Comparison of ENCODE assay signal across 28 cellular contexts in the genomic region with DNA sequence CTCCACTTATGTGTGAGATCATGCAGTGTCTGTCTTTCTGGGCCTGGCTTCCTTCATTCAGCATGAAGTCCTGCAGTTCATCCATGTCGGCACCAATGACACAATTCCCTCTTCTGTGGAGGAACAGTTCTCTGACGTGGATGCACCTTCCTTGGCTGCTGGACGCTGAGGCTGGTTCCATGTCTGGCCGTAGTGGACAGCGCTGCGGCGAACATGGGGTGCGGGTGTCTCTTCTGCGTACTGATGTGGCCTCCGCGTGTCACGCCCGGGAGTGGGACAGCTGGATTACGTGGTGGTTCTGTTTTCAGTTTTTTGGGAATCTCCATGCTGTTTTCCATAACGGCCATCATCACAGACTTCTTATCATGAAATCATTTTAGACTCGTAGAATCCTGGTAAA. TPM values are rescaled to one million over a fixed set of nuclear protein-coding genes. Genes with fewer than 3 reads are reported as not detected.
"Had no signal": no experiment of that assay in that cellular context is flagged by ENCODE, and none has a peak within 500 bp of the region (broad histone marks: within the 10 kb centered on the region; RNA-seq: fewer than 3 reads in every experiment).

No MANE protein-coding gene starts in this region.

- H3K36me3 Mint-ChIP-seq: activated naive CD4-positive, alpha-beta T cell treated with anti-CD3 and anti-CD28 coated beads, Interleukin-2, amount 50 U/mL, for 24 hours had no signal

- ATAC-seq: activated CD8-positive, alpha-beta T cell treated with anti-CD3 and anti-CD28 coated beads, Interleukin-2, amount 10 ng/mL, durations not matched to agents 7 days and 5 days; T-helper 17 cell had no signal

- H3K36me3 ChIP-seq: breast epithelium had no signal

- H3K4me3 ChIP-seq: breast epithelium had no signal

- DNase-seq: activated B cell treated with CpG ODN at 0.5 μM for 24 hours; activated CD4-positive, alpha-beta T cell treated with anti-CD3 and anti-CD28 coated beads, Interleukin-2, amount 50 U/mL, for 1 hour; activated CD8-positive, alpha-beta memory T cell treated with anti-CD3 and anti-CD28 coated beads, Interleukin-2, amount 50 U/mL, for 48 hours; activated CD8-positive, alpha-beta T cell treated with anti-CD3 and anti-CD28 coated beads, Interleukin-2, amount 10 ng/mL, durations not matched to agents 7 days and 5 days; activated effector memory CD4-positive, alpha-beta T cell treated with Interleukin-2 at 50 U/mL for 16 hours; activated naive CD4-positive, alpha-beta T cell; activated T-cell treated with anti-CD3 and anti-CD28 coated beads, Interleukin-2, amount 50 U/mL, for 1 hour; aorta; NCI-H1092 treated with DMSO at 0.1 percent for 48 hours; NCI-H1417 treated with DMSO at 0.1 percent for 48 hours; NCI-H1694; NCI-H2029; NCI-H2107; NCI-H2171 treated with DMSO at 0.1 percent for 48 hours; NCI-H226; NCI-H510A; NCI-H526 treated with DMSO at 0.1 percent for 48 hours; NK-92 treated with Interleukin-12 subunit alpha and Interleukin-12 subunit beta, amount 100 ng/mL, for 24 hours; OCI-M1; SIG-M5; T-helper 17 cell; T-helper 9 cell had no signal

- H3K9ac ChIP-seq: KMS-11 had no signal

- H3K27ac ChIP-seq: breast epithelium, KMS-11 had no signal

- H3K4me1 Mint-ChIP-seq: activated B cell treated with CpG ODN at 0.5 μM for 24 hours; central memory CD8-positive, alpha-beta T cell had no signal

- H3K4me3 Mint-ChIP-seq: activated B cell treated with CpG ODN at 0.5 μM for 24 hours; activated CD8-positive, alpha-beta T cell treated with anti-CD3 and anti-CD28 coated beads, Interleukin-2, amount 10 ng/mL, durations not matched to agents 7 days and 5 days; activated naive CD4-positive, alpha-beta T cell treated with anti-CD3 and anti-CD28 coated beads, Interleukin-2, amount 50 U/mL, for 24 hours; central memory CD8-positive, alpha-beta T cell; T-helper 17 cell had no signal

- H3K27ac Mint-ChIP-seq: activated B cell treated with CpG ODN at 0.5 μM for 24 hours; activated CD8-positive, alpha-beta T cell treated with anti-CD3 and anti-CD28 coated beads, Interleukin-2, amount 10 ng/mL, durations not matched to agents 7 days and 5 days; activated naive CD4-positive, alpha-beta T cell treated with anti-CD3 and anti-CD28 coated beads, Interleukin-2, amount 50 U/mL, for 24 hours; T-helper 17 cell had no signal

- H3K9me3 Mint-ChIP-seq: activated naive CD4-positive, alpha-beta T cell treated with anti-CD3 and anti-CD28 coated beads, Interleukin-2, amount 50 U/mL, for 24 hours had no signal

- H3K4me2 ChIP-seq: KMS-11 had no signal

- FAIRE-seq: RCC 7860 had no signal

RNA-seq across cellular contexts. Expression of gene MUC2, which starts 16.9 kb away (rescaled TPM):
- total RNA-seq: activated B cell treated with CpG ODN at 0.5 μM for 24 hours; activated CD8-positive, alpha-beta T cell treated with anti-CD3 and anti-CD28 coated beads, Interleukin-2, amount 10 ng/mL, durations not matched to agents 7 days and 5 days; T-helper 17 cell had no signal

RNA-seq across cellular contexts. Expression of gene MUC6, which starts 21.3 kb away (rescaled TPM):
- total RNA-seq: activated B cell treated with CpG ODN at 0.5 μM for 24 hours; activated CD8-positive, alpha-beta T cell treated with anti-CD3 and anti-CD28 coated beads, Interleukin-2, amount 10 ng/mL, durations not matched to agents 7 days and 5 days; aorta; MCF 10A; T-helper 17 cell had no signal
